Comparison of ENCODE assay signal across 26 cellular contexts in the genomic region with DNA sequence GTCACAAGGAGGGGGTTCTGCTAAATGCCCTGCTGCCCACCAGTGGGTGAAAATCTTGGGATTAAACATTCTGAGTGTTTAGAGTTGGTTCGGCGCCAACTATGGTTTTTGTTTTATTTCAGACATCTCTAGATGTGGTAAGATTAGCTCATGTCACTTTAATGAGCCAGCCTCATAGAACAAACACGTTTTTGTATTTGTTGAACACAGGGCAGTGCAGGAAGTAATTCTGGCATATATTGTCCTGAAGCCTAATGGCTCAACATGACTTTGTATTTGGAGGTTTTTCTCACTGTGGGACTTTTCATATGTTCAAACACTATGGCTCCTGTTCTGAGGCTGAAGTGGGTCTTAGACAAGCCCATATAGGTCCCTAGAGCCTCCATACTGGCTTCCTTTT.
DNase-seq lines count a peak whose midpoint lies in the region; ATAC-seq and TF ChIP-seq lines count a peak whose summit lies in the region.
"Had no signal": no experiment of that assay in that cellular context is flagged by ENCODE, and none has a peak within 500 bp of the region (broad histone marks: within the 10 kb centered on the region; RNA-seq: fewer than 3 reads in every experiment).

No MANE protein-coding gene starts in this region.

- no peak for TF ChIP-seq CTCF in retinal pigment epithelial cell (conservative IDR thresholded peaks at IDR 0.05; ENCODE audit: low read depth, low read length)

- peak; percentile 64 for DNase-seq in NCI-H748 (lab: John Stamatoyannopoulos, UW; ENCODE audit: unreplicated experiment)
- DNase-seq in NCI-H748 treated with DMSO at 0.1 percent for 48 hours (lab: John Stamatoyannopoulos, UW) = no peak
- DNase-seq in M059J (ENCODE audit: low read depth) = peak; percentile 72
- peak; percentile 62 for DNase-seq in retinal pigment epithelial cell (ENCODE audit: low read depth)
- no peak for DNase-seq in SHP77 (lab: John Stamatoyannopoulos, UW)
- DNase-seq in NOMO-1 treated with DMSO at 0.1 percent for 48 hours (lab: John Stamatoyannopoulos, UW; ENCODE audit: unreplicated experiment) = no peak
- DNase-seq: activated CD4-positive, alpha-beta T cell treated with anti-CD3 and anti-CD28 coated beads, Interleukin-2, amount 50 U/mL, for 4 hours; activated CD4-positive, CD25-positive, alpha-beta regulatory T cell; activated naive CD4-positive, alpha-beta T cell treated with anti-CD3 and anti-CD28 coated beads, Interleukin-2, amount 50 U/mL, for 16 hours; BE2C; Caco-2; dermis blood vessel endothelial cell; left lung; naive thymus-derived CD4-positive, alpha-beta T cell; NCI-H2107; NCI-H510A; occipital lobe; retina; stimulated activated CD4-positive, alpha-beta T cell treated with anti-CD3 and anti-CD28 coated beads, Interleukin-12 subunit alpha, Interleukin-12 subunit beta, amount 100 ng/mL, for 4 hours; stimulated activated CD4-positive, alpha-beta T cell treated with anti-CD3 and anti-CD28 coated beads, Interleukin-4, amount 100 ng/mL, for 24 hours; stimulated activated naive B cell treated with anti-CD40 and anti-IgM and Interleukin-4, amounts not matched to agents 10 μg/mL and 1 μg/mL and 100 μg/mL, for 72 hours; testis had no signal

- ATAC-seq in esophagus mucosa (peak; percentile 35), GM21723 (IDR thresholded peaks at IDR 0.05; ENCODE audit: unreplicated experiment) (no peak)
- ATAC-seq: A549; HCT116; left lung; naive thymus-derived CD4-positive, alpha-beta T cell; stimulated activated naive B cell treated with anti-CD40 and anti-IgM and Interleukin-4, amounts not matched to agents 10 μg/mL and 1 μg/mL and 100 μg/mL, for 72 hours had no signal

- H3K4me3 ChIP-seq in retinal pigment epithelial cell (ENCODE audit: low read length) = no peak overlapping the region
- H3K4me3 ChIP-seq: A549, left lung, testis had no signal

Comparison
In these comparisons a context has a peak if more than half of its experiments do, and no peak if none do; other contexts are left out.
1. DNase-seq: peak in NCI-H748 (single experiment), M059J (single experiment) and retinal pigment epithelial cell (single experiment); none in NCI-H748 treated with DMSO at 0.1 percent for 48 hours (single experiment), SHP77 (0 of 2) and NOMO-1 treated with DMSO at 0.1 percent for 48 hours (single experiment).